In the genomic region with DNA sequence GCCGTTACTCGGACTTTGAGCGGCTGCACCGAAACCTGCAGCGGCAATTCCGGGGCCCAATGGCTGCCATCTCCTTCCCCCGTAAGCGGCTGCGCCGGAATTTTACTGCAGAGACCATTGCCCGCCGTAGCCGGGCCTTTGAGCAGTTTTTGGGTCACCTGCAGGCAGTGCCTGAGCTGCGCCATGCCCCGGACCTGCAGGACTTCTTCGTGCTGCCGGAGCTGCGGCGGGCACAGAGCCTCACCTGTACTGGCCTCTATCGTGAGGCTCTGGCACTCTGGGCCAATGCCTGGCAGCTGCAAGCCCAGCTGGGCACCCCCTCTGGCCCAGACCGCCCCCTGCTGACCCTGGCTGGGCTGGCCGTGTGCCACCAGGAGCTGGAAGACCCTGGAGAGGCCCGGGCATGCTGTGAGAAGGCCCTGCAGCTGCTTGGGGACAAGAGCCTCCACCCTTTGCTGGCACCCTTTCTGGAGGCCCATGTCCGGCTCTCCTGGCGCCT, we compare ENCODE assay signal across 16 cellular contexts. TPM values are rescaled to one million over a fixed set of nuclear protein-coding genes. Genes with fewer than 3 reads are reported as not detected.
DNase-seq lines count a peak whose midpoint lies in the region; ATAC-seq, FAIRE-seq and TF ChIP-seq lines count a peak whose summit lies in the region.
"Had no signal": no experiment of that assay in that cellular context is flagged by ENCODE, and none has a peak within 500 bp of the region (broad histone marks: within the 10 kb centered on the region; RNA-seq: fewer than 3 reads in every experiment).

No MANE protein-coding gene starts in this region.

- no peak for TF ChIP-seq POLR2A in HepG2 (IDR thresholded peaks at IDR 0.05; ENCODE audit: insufficient read depth in 1 of 2, low read depth in 2 of 2, low read length in 2 of 2)

- no peak overlapping the region for H2AFZ ChIP-seq in HepG2 (ENCODE audit: low read length)

- H3K4me1 ChIP-seq in HEK293 (ENCODE audit: control insufficient read depth, insufficient read depth, low read length) (no peaks in the 10 kb centered on the region), HepG2 (ENCODE audit: insufficient read depth, low read length) (peaks cover 10% of the 10 kb centered on the region)

- no peak overlapping the region for H3K4me2 ChIP-seq in HepG2 (ENCODE audit: low read depth, low read length)

- in situ Hi-C loops in HepG2 (cut with HindIII; ENCODE audit: extremely low pct_ligation_motif_present, low pct_unique_long_range_greater_than_20kb), result no loop called here

- no peaks in the 10 kb centered on the region for H3K79me2 ChIP-seq in HepG2 (ENCODE audit: insufficient read depth, low read length)

- DNase-seq in HepG2 (ENCODE audit: low spot score) (no peak), cortex of kidney (lab: John Stamatoyannopoulos, UW) (no peak), GM10266 (ENCODE audit: extremely low spot score) (no peak)
- DNase-seq: activated effector memory CD4-positive, alpha-beta T cell treated with Interleukin-2 at 50 U/mL for 16 hours; DND-41; foreskin fibroblast; MM.1S; NCI-H1694 treated with DMSO at 0.1 percent for 48 hours; NCI-H446 treated with DMSO at 0.1 percent for 48 hours; SHP77 treated with DMSO at 0.1 percent for 48 hours had no signal

- H3K36me3 ChIP-seq in HEK293 (ENCODE audit: control insufficient read depth in 2 of 2, insufficient read depth in 1 of 2, low read length in 2 of 2) (peaks cover 2 to 64% of the 10 kb centered on the region in 2 experiments; a peak in 2 of 3 replicates), HepG2 (replicated peaks in 1 of 2; ENCODE audit: control insufficient read depth in 1 of 2, insufficient read depth in 2 of 2, low read length in 2 of 2) (peaks cover 18 to 42% of the 10 kb centered on the region in 2 experiments)

- H3K4me3 ChIP-seq in HEK293 (ENCODE audit: low read depth, low read length) (no peak overlapping the region), HepG2 (replicated peaks in 1 of 3; ENCODE audit: insufficient read depth in 1 of 3, low read depth in 2 of 3, low read length in 3 of 3) (no peak overlapping the region)

- intact Hi-C loops in HepG2 (cut with micrococcal nuclease; ENCODE audit: unreplicated experiment), result no loop called here

- H3K27me3 ChIP-seq in HepG2 (ENCODE audit: control insufficient read depth in 1 of 2, insufficient read depth in 2 of 2, low read length in 2 of 2), result no peaks in the 10 kb centered on the region

- POLR2A ChIA-PET in HEK293 (lab: Yijun Ruan, JAX) (interaction anchor here (0.6 kb wide), 1 partner anchor 12 kb away, joined by 3 read pairs; no protein-coding TSS in a partner anchor), HepG2 (lab: Yijun Ruan, JAX) (interaction anchor here (0.9 to 2.7 kb wide), 10 partner anchors 7 to 129 kb away, joined by 3 to 12 read pairs (median 5); a partner anchor contains a TSS)

- H3K9ac ChIP-seq in HepG2 (ENCODE audit: insufficient read depth, low read depth, low read length), result no peak overlapping the region

- no peak for TF ChIP-seq CTCF in HEK293 (tag by site-specific recombination; IDR thresholded peaks at IDR 0.05)
- peak; percentile 29; the same call in 1 of the 2 replicates for TF ChIP-seq CTCF in HepG2 (CRISPR knock-in tag; IDR thresholded peaks at IDR 0.05)
- no peak for TF ChIP-seq CTCF in GM10266 (IDR thresholded peaks at IDR 0.05; ENCODE audit: control insufficient read depth, insufficient read depth, low read depth, missing control alignments)

- BruUV-seq in HepG2 (replicated peaks; lab: Mats Ljungman, UMichigan), result no TSS peak

- TF ChIP-seq EP300 in HepG2 (IDR thresholded peaks at IDR 0.05; ENCODE audit: low read depth in 2 of 2, low read length in 2 of 2) (no peak), HepG2 (CRISPR knock-in tag; IDR thresholded peaks at IDR 0.05; ENCODE audit: borderline replicate concordance) (no peak)

- no peak for FAIRE-seq in HepG2 (lab: Jason Lieb, UNC)
- FAIRE-seq: endometrium, urothelium cell line had no signal

- H4K20me1 ChIP-seq in HepG2 (ENCODE audit: insufficient read depth, low read length), result no peaks in the 10 kb centered on the region

- WGBS in HepG2 (ENCODE audit: low lambda C conversion rate), result 97% methylated on average over 16 of the region's 25 CpGs

- TF ChIP-seq RAD21 in HepG2 (CRISPR knock-in tag; IDR thresholded peaks at IDR 0.05), result no peak

- ATAC-seq in HepG2, result peak; percentile 11; the same call in 2 of the 3 replicates
- ATAC-seq: WTC11 had no signal

- CTCF ChIA-PET in HEK293 (lab: Yijun Ruan, JAX) (interaction anchor here (0.7 kb wide), 1 partner anchor 42 kb away, joined by 3 read pairs; no protein-coding TSS in a partner anchor), HepG2 (lab: Yijun Ruan, JAX; ENCODE audit: low intra/inter-chr PET ratio, low total read pairs) (no interaction called here)

- H3K27ac ChIP-seq in HEK293 (ENCODE audit: extremely low read depth, low read depth, low read length) (no peak overlapping the region), HepG2 (ENCODE audit: extremely low read length, insufficient read depth, low read length) (no peak overlapping the region)

- H3K9me3 ChIP-seq in HEK293 (ENCODE audit: control insufficient read depth, insufficient read depth, low read depth, low read length) (no peaks in the 10 kb centered on the region), HepG2 (ENCODE audit: low read length) (no peaks in the 10 kb centered on the region)

RNA-seq across cellular contexts. Expression of a gene that starts 7.2 kb away (rescaled TPM):
- total RNA-seq in HepG2 (2016; rRNA removed; fragmentation: Illumina TruSeq; extraction: Trizol), result 9.3 and 12.8 TPM in 2 replicates
- total RNA-seq in HepG2 (2016; cell fraction: cytosol; rRNA removed; fragmentation: Illumina TruSeq; extraction: Trizol; ENCODE audit: low read depth), result 3.2 and 4.1 TPM in 2 replicates
- total RNA-seq in HepG2 (2016; cell fraction: insoluble cytoplasmic fraction; rRNA removed; fragmentation: Illumina TruSeq; extraction: Trizol), result 8.3 and 13.1 TPM in 2 replicates
- 8.2 and 11.5 TPM in 2 replicates for total RNA-seq in HepG2 (2016; cell fraction: membrane; rRNA removed; fragmentation: Illumina TruSeq; extraction: Trizol)
- total RNA-seq in HepG2 (2016; cell fraction: nucleus; rRNA removed; fragmentation: Illumina TruSeq; extraction: Trizol), result 8.8 and 9.6 TPM in 2 replicates
- polyA plus RNA-seq in HepG2 (2011; rRNA removed), result 7.7 and 9.3 TPM in 2 replicates
- 5.3 and 8.0 TPM in 2 replicates for polyA plus RNA-seq in HepG2 (2011; cell fraction: cytosol; rRNA removed)
- polyA plus RNA-seq in HepG2 (2011; cell fraction: nucleus; rRNA removed), result 19.8 and 23.5 TPM in 2 replicates
- 2.8 and 3.5 TPM in 2 replicates for polyA plus RNA-seq in HepG2 (2012)
- polyA plus RNA-seq in HepG2 (2016; cell fraction: cytosol; fragmentation: Illumina TruSeq; extraction: Trizol; ENCODE audit: low read depth), result 3.6 and 3.9 TPM in 2 replicates
- polyA plus RNA-seq in HepG2 (2016; cell fraction: insoluble cytoplasmic fraction; fragmentation: Illumina TruSeq; extraction: Trizol; ENCODE audit: low read depth), result 9.9 and 11.5 TPM in 2 replicates
- polyA plus RNA-seq in HepG2 (2016; cell fraction: membrane; fragmentation: Illumina TruSeq; extraction: Trizol; ENCODE audit: low read depth), result 7.4 and 8.6 TPM in 2 replicates
- polyA plus RNA-seq in HepG2 (2016; cell fraction: nucleus; fragmentation: Illumina TruSeq; extraction: Trizol; ENCODE audit: insufficient read depth, low read depth), result 12.4 and 16.9 TPM in 2 replicates
- polyA minus RNA-seq in HepG2 (2011; rRNA and poly(A)+ RNA removed; ENCODE audit: low replicate concordance), result 4.7 and 14.9 TPM in 2 replicates
- polyA minus RNA-seq in HepG2 (2011; cell fraction: cytosol; rRNA and poly(A)+ RNA removed), result 5.2 and 5.3 TPM in 2 replicates
- 13.4 and 17.7 TPM in 2 replicates for polyA minus RNA-seq in HepG2 (2011; cell fraction: nucleus; rRNA and poly(A)+ RNA removed)

RNA-seq across cellular contexts. Expression of a gene that starts 13.6 kb away (rescaled TPM):
- total RNA-seq in HepG2 (2016; rRNA removed; fragmentation: Illumina TruSeq; extraction: Trizol), result 4.7 and 7.1 TPM in 2 replicates
- 1.9 TPM in 2 replicates for total RNA-seq in HepG2 (2016; cell fraction: cytosol; rRNA removed; fragmentation: Illumina TruSeq; extraction: Trizol; ENCODE audit: low read depth)
- total RNA-seq in HepG2 (2016; cell fraction: insoluble cytoplasmic fraction; rRNA removed; fragmentation: Illumina TruSeq; extraction: Trizol), result 3.9 and 7.3 TPM in 2 replicates
- 1.4 and 2.9 TPM in 2 replicates for total RNA-seq in HepG2 (2016; cell fraction: membrane; rRNA removed; fragmentation: Illumina TruSeq; extraction: Trizol)
- 0.78 and 1.0 TPM in 2 replicates for total RNA-seq in HepG2 (2016; cell fraction: nucleus; rRNA removed; fragmentation: Illumina TruSeq; extraction: Trizol)
- 1.8 and 2.5 TPM in 2 replicates for polyA plus RNA-seq in HepG2 (2011; rRNA removed)
- polyA plus RNA-seq in HepG2 (2011; cell fraction: cytosol; rRNA removed), result 4.6 and 5.7 TPM in 2 replicates
- polyA plus RNA-seq in HepG2 (2011; cell fraction: nucleus; rRNA removed), result 1.7 and 1.9 TPM in 2 replicates
- 2.2 and 3.6 TPM in 2 replicates for polyA plus RNA-seq in HepG2 (2012)
- polyA plus RNA-seq in HepG2 (2016; cell fraction: cytosol; fragmentation: Illumina TruSeq; extraction: Trizol; ENCODE audit: low read depth), result 1.7 and 2.4 TPM in 2 replicates
- polyA plus RNA-seq in HepG2 (2016; cell fraction: insoluble cytoplasmic fraction; fragmentation: Illumina TruSeq; extraction: Trizol; ENCODE audit: low read depth), result 8.8 and 10.1 TPM in 2 replicates
- polyA plus RNA-seq in HepG2 (2016; cell fraction: membrane; fragmentation: Illumina TruSeq; extraction: Trizol; ENCODE audit: low read depth), result 1.5 and 1.8 TPM in 2 replicates
- 3.3 and 3.6 TPM in 2 replicates for polyA plus RNA-seq in HepG2 (2016; cell fraction: nucleus; fragmentation: Illumina TruSeq; extraction: Trizol; ENCODE audit: insufficient read depth, low read depth)
- polyA minus RNA-seq in HepG2 (2011; rRNA and poly(A)+ RNA removed; ENCODE audit: low replicate concordance), result 1.7 and 2.9 TPM in 2 replicates
- polyA minus RNA-seq in HepG2 (2011; cell fraction: cytosol; rRNA and poly(A)+ RNA removed), result 1.3 TPM in 1 of 2 replicates, not detected in the other
- polyA minus RNA-seq in HepG2 (2011; cell fraction: nucleus; rRNA and poly(A)+ RNA removed), result 1.3 and 1.7 TPM in 2 replicates
- total RNA-seq: A673; activated CD8-positive, alpha-beta memory T cell treated with anti-CD3 and anti-CD28 coated beads for 36 hours had no signal

RNA-seq across cellular contexts. Expression of a gene that starts 16.4 kb away (rescaled TPM):
- total RNA-seq in HepG2 (2016; rRNA removed; fragmentation: Illumina TruSeq; extraction: Trizol), result 31.4 and 39.1 TPM in 2 replicates
- 13.6 and 16.0 TPM in 2 replicates for total RNA-seq in HepG2 (2016; cell fraction: cytosol; rRNA removed; fragmentation: Illumina TruSeq; extraction: Trizol; ENCODE audit: low read depth)
- total RNA-seq in HepG2 (2016; cell fraction: insoluble cytoplasmic fraction; rRNA removed; fragmentation: Illumina TruSeq; extraction: Trizol), result 30.3 and 38.0 TPM in 2 replicates
- 19.0 and 20.4 TPM in 2 replicates for total RNA-seq in HepG2 (2016; cell fraction: membrane; rRNA removed; fragmentation: Illumina TruSeq; extraction: Trizol)
- total RNA-seq in HepG2 (2016; cell fraction: nucleus; rRNA removed; fragmentation: Illumina TruSeq; extraction: Trizol), result 17.7 and 20.1 TPM in 2 replicates
- 45.5 and 54.4 TPM in 2 replicates for polyA plus RNA-seq in HepG2 (2011; rRNA removed)
- 50.4 and 73.4 TPM in 2 replicates for polyA plus RNA-seq in HepG2 (2011; cell fraction: cytosol; rRNA removed)
- 70.1 and 71.8 TPM in 2 replicates for polyA plus RNA-seq in HepG2 (2011; cell fraction: nucleus; rRNA removed)
- 16.3 and 20.3 TPM in 2 replicates for polyA plus RNA-seq in HepG2 (2012)
- polyA plus RNA-seq in HepG2 (2016; cell fraction: cytosol; fragmentation: Illumina TruSeq; extraction: Trizol; ENCODE audit: low read depth), result 11.4 and 13.6 TPM in 2 replicates
- polyA plus RNA-seq in HepG2 (2016; cell fraction: insoluble cytoplasmic fraction; fragmentation: Illumina TruSeq; extraction: Trizol; ENCODE audit: low read depth), result 33.1 and 35.2 TPM in 2 replicates
- 13.3 and 16.5 TPM in 2 replicates for polyA plus RNA-seq in HepG2 (2016; cell fraction: membrane; fragmentation: Illumina TruSeq; extraction: Trizol; ENCODE audit: low read depth)
- 27.1 and 29.1 TPM in 2 replicates for polyA plus RNA-seq in HepG2 (2016; cell fraction: nucleus; fragmentation: Illumina TruSeq; extraction: Trizol; ENCODE audit: insufficient read depth, low read depth)
- 60.4 and 71.0 TPM in 2 replicates for polyA minus RNA-seq in HepG2 (2011; rRNA and poly(A)+ RNA removed; ENCODE audit: low replicate concordance)
- 13.3 and 13.7 TPM in 2 replicates for polyA minus RNA-seq in HepG2 (2011; cell fraction: cytosol; rRNA and poly(A)+ RNA removed)
- polyA minus RNA-seq in HepG2 (2011; cell fraction: nucleus; rRNA and poly(A)+ RNA removed), result 30.1 and 36.4 TPM in 2 replicates

RNA-seq across cellular contexts. Expression of a gene that starts 16.7 kb away (rescaled TPM):
- 5.8 and 7.3 TPM in 2 replicates for total RNA-seq in HepG2 (2016; rRNA removed; fragmentation: Illumina TruSeq; extraction: Trizol)
- total RNA-seq in HepG2 (2016; cell fraction: cytosol; rRNA removed; fragmentation: Illumina TruSeq; extraction: Trizol; ENCODE audit: low read depth), result 0.81 and 1.2 TPM in 2 replicates
- total RNA-seq in HepG2 (2016; cell fraction: insoluble cytoplasmic fraction; rRNA removed; fragmentation: Illumina TruSeq; extraction: Trizol), result 5.4 and 6.5 TPM in 2 replicates
- 2.4 and 2.6 TPM in 2 replicates for total RNA-seq in HepG2 (2016; cell fraction: membrane; rRNA removed; fragmentation: Illumina TruSeq; extraction: Trizol)
- 3.2 and 3.8 TPM in 2 replicates for total RNA-seq in HepG2 (2016; cell fraction: nucleus; rRNA removed; fragmentation: Illumina TruSeq; extraction: Trizol)
- polyA plus RNA-seq in HepG2 (2011; rRNA removed), result 5.2 and 7.1 TPM in 2 replicates
- 5.2 and 6.1 TPM in 2 replicates for polyA plus RNA-seq in HepG2 (2011; cell fraction: cytosol; rRNA removed)
- 3.7 and 5.1 TPM in 2 replicates for polyA plus RNA-seq in HepG2 (2011; cell fraction: nucleus; rRNA removed)
- 3.8 and 4.3 TPM in 2 replicates for polyA plus RNA-seq in HepG2 (2012)
- polyA plus RNA-seq in HepG2 (2016; cell fraction: cytosol; fragmentation: Illumina TruSeq; extraction: Trizol; ENCODE audit: low read depth), result 0.27 and 0.34 TPM in 2 replicates
- 3.5 and 4.2 TPM in 2 replicates for polyA plus RNA-seq in HepG2 (2016; cell fraction: insoluble cytoplasmic fraction; fragmentation: Illumina TruSeq; extraction: Trizol; ENCODE audit: low read depth)
- polyA plus RNA-seq in HepG2 (2016; cell fraction: membrane; fragmentation: Illumina TruSeq; extraction: Trizol; ENCODE audit: low read depth), result 0.60 and 1.0 TPM in 2 replicates
- polyA plus RNA-seq in HepG2 (2016; cell fraction: nucleus; fragmentation: Illumina TruSeq; extraction: Trizol; ENCODE audit: insufficient read depth, low read depth), result 4.9 and 5.3 TPM in 2 replicates
- 18.3 and 18.9 TPM in 2 replicates for polyA minus RNA-seq in HepG2 (2011; rRNA and poly(A)+ RNA removed; ENCODE audit: low replicate concordance)
- 6.0 and 8.8 TPM in 2 replicates for polyA minus RNA-seq in HepG2 (2011; cell fraction: cytosol; rRNA and poly(A)+ RNA removed)
- polyA minus RNA-seq in HepG2 (2011; cell fraction: nucleus; rRNA and poly(A)+ RNA removed), result 3.6 and 5.2 TPM in 2 replicates

RNA-seq across cellular contexts. Expression of a gene that starts 28.3 kb away (rescaled TPM):
- 123 and 139 TPM in 2 replicates for total RNA-seq in HepG2 (2016; rRNA removed; fragmentation: Illumina TruSeq; extraction: Trizol)
- 108 and 125 TPM in 2 replicates for total RNA-seq in HepG2 (2016; cell fraction: cytosol; rRNA removed; fragmentation: Illumina TruSeq; extraction: Trizol; ENCODE audit: low read depth)
- total RNA-seq in HepG2 (2016; cell fraction: insoluble cytoplasmic fraction; rRNA removed; fragmentation: Illumina TruSeq; extraction: Trizol), result 118 and 139 TPM in 2 replicates
- 79.5 and 81.6 TPM in 2 replicates for total RNA-seq in HepG2 (2016; cell fraction: membrane; rRNA removed; fragmentation: Illumina TruSeq; extraction: Trizol)
- total RNA-seq in HepG2 (2016; cell fraction: nucleus; rRNA removed; fragmentation: Illumina TruSeq; extraction: Trizol), result 34.2 and 41.5 TPM in 2 replicates
- polyA plus RNA-seq in HepG2 (2011; rRNA removed), result 58.6 and 100 TPM in 2 replicates
- 63.8 and 96.2 TPM in 2 replicates for polyA plus RNA-seq in HepG2 (2011; cell fraction: cytosol; rRNA removed)
- 29.8 and 37.6 TPM in 2 replicates for polyA plus RNA-seq in HepG2 (2011; cell fraction: nucleus; rRNA removed)
- 47.4 and 65.0 TPM in 2 replicates for polyA plus RNA-seq in HepG2 (2012)
- polyA plus RNA-seq in HepG2 (2016; cell fraction: cytosol; fragmentation: Illumina TruSeq; extraction: Trizol; ENCODE audit: low read depth), result 79.9 and 83.0 TPM in 2 replicates
- 212 and 226 TPM in 2 replicates for polyA plus RNA-seq in HepG2 (2016; cell fraction: insoluble cytoplasmic fraction; fragmentation: Illumina TruSeq; extraction: Trizol; ENCODE audit: low read depth)
- polyA plus RNA-seq in HepG2 (2016; cell fraction: membrane; fragmentation: Illumina TruSeq; extraction: Trizol; ENCODE audit: low read depth), result 72.2 and 74.7 TPM in 2 replicates
- polyA plus RNA-seq in HepG2 (2016; cell fraction: nucleus; fragmentation: Illumina TruSeq; extraction: Trizol; ENCODE audit: insufficient read depth, low read depth), result 105 and 106 TPM in 2 replicates
- 49.8 and 263 TPM in 2 replicates for polyA minus RNA-seq in HepG2 (2011; rRNA and poly(A)+ RNA removed; ENCODE audit: low replicate concordance)
- 28.6 and 38.5 TPM in 2 replicates for polyA minus RNA-seq in HepG2 (2011; cell fraction: cytosol; rRNA and poly(A)+ RNA removed)
- 13.6 and 17.3 TPM in 2 replicates for polyA minus RNA-seq in HepG2 (2011; cell fraction: nucleus; rRNA and poly(A)+ RNA removed)
